16 cellular contexts compared by ENCODE assay signal in the genomic region with DNA sequence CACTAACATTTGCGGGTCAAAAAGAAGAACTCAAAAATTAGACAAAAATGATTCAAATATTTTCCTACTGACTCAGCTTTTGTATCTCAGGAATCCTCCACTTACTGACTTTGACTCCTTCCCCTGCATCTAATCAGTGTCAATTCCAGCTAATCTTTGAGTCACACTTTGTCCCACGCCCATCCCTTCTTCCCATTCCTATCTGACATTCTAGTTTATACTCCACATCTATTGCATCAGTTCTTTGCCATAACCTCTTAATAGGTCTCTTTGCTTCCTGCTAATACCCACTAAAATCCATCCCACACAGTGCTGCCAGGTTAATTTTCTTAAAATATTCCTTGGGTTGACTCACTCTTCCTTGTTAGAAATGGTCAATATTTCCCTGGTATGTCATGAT. TPM values are rescaled to one million over a fixed set of nuclear protein-coding genes. Genes with fewer than 3 reads are reported as not detected.
DNase-seq lines count a peak whose midpoint lies in the region; ATAC-seq and TF ChIP-seq lines count a peak whose summit lies in the region.
"Had no signal": no experiment of that assay in that cellular context is flagged by ENCODE, and none has a peak within 500 bp of the region (broad histone marks: within the 10 kb centered on the region; RNA-seq: fewer than 3 reads in every experiment).

No MANE protein-coding gene starts in this region.

- no peak overlapping the region for H2AFZ ChIP-seq in osteoblast (ENCODE audit: low read length)

- CTCF ChIA-PET in RWPE1 (lab: Yijun Ruan, JAX) = no interaction called here

- intact Hi-C loops in aorta (cut with DNase I) = no loop called here

- no peaks in the 10 kb centered on the region for H3K79me2 ChIP-seq in osteoblast (ENCODE audit: insufficient read depth, low read length)

- H3K4me1 ChIP-seq in osteoblast (ENCODE audit: insufficient read depth, low read length) = peaks cover 13% of the 10 kb centered on the region
- H3K4me1 ChIP-seq in aorta (ENCODE audit: control insufficient read depth in 1 of 2, insufficient read depth in 2 of 2, low read length in 2 of 2) = no peaks in the 10 kb centered on the region
- H3K4me1 ChIP-seq: pancreas, suprapubic skin had no signal

- POLR2A ChIA-PET in RWPE1 (lab: Yijun Ruan, JAX; ENCODE audit: low non-redundant PET) = no interaction called here
- POLR2A ChIA-PET in naive thymus-derived CD8-positive, alpha-beta T cell (lab: Charles Lee) = no interaction called here

- 76 to 80% methylated on average over 2 of the region's 2 CpGs for WGBS in aorta, 2 donors

- H3K4me1 Mint-ChIP-seq in naive thymus-derived CD8-positive, alpha-beta T cell = no peaks in the 10 kb centered on the region
- H3K4me1 Mint-ChIP-seq: activated CD4-positive, alpha-beta T cell treated with anti-CD3 and anti-CD28 coated beads, Interleukin-2, amount 10 ng/mL, durations not matched to agents 24 days and 14 days had no signal

- H3K27ac Mint-ChIP-seq in naive thymus-derived CD8-positive, alpha-beta T cell = no peak overlapping the region
- H3K27ac Mint-ChIP-seq: activated CD4-positive, alpha-beta T cell treated with anti-CD3 and anti-CD28 coated beads, Interleukin-2, amount 10 ng/mL, durations not matched to agents 24 days and 14 days; effector memory CD8-positive, alpha-beta T cell had no signal

- H3K27me3 Mint-ChIP-seq in naive thymus-derived CD8-positive, alpha-beta T cell = peaks cover 15 to 46% (median 22%) of the 10 kb centered on the region in 5 donors

- no peak for ATAC-seq in naive thymus-derived CD8-positive, alpha-beta T cell
- no peak for ATAC-seq in aorta (ENCODE audit: low FRiP score)
- ATAC-seq: effector memory CD8-positive, alpha-beta T cell; pancreas had no signal

- H3K36me3 ChIP-seq in osteoblast (ENCODE audit: insufficient read depth, low read length) (no peaks in the 10 kb centered on the region), aorta (ENCODE audit: control insufficient read depth in 1 of 2, insufficient read depth in 2 of 2, low read length in 1 of 2) (no peaks in the 10 kb centered on the region)
- H3K36me3 ChIP-seq: pancreas, suprapubic skin had no signal

- no peaks in the 10 kb centered on the region for H3K36me3 Mint-ChIP-seq in naive thymus-derived CD8-positive, alpha-beta T cell

- H3K4me3 ChIP-seq in osteoblast (ENCODE audit: insufficient read depth, low read length) = no peak overlapping the region
- no peak overlapping the region for H3K4me3 ChIP-seq in aorta (ENCODE audit: low read length in 2 of 2)
- H3K4me3 ChIP-seq: pancreas, suprapubic skin had no signal

- no peak overlapping the region for H3K27ac ChIP-seq in RWPE1
- peak overlapping the region; percentile 78 for H3K27ac ChIP-seq in osteoblast (ENCODE audit: low read depth, low read length)
- H3K27ac ChIP-seq in aorta (ENCODE audit: low read depth in 1 of 2, low read length in 2 of 2) = no peak overlapping the region
- H3K27ac ChIP-seq: pancreas, suprapubic skin had no signal

- H3K9me3 Mint-ChIP-seq in naive thymus-derived CD8-positive, alpha-beta T cell = peaks cover 0 to 9% (median 2%) of the 10 kb centered on the region in 9 donors
- H3K9me3 Mint-ChIP-seq: activated CD4-positive, alpha-beta T cell treated with anti-CD3 and anti-CD28 coated beads, Interleukin-2, amount 10 ng/mL, durations not matched to agents 24 days and 14 days; effector memory CD8-positive, alpha-beta T cell had no signal

- peak; percentile 95 for DNase-seq in EH (ENCODE audit: low read depth)
- peak; percentile 92 for DNase-seq in RWPE1 (ENCODE audit: low spot score)
- peak; percentile 22 for DNase-seq in epidermal melanocyte (ENCODE audit: insufficient read length, low spot score)
- peak; percentile 90 for DNase-seq in osteoblast (ENCODE audit: insufficient read length, low spot score, missing footprints)
- no peak for DNase-seq in occipital lobe (lab: John Stamatoyannopoulos, UW)
- no peak for DNase-seq in naive thymus-derived CD8-positive, alpha-beta T cell
- no peak for DNase-seq in aorta
- DNase-seq in DMS 273 (lab: John Stamatoyannopoulos, UW; ENCODE audit: unreplicated experiment) = no peak
- DNase-seq: activated CD4-positive, alpha-beta T cell treated with anti-CD3 and anti-CD28 coated beads, Interleukin-2, amount 10 ng/mL, durations not matched to agents 24 days and 14 days; activated naive CD4-positive, alpha-beta T cell treated with Interleukin-2 at 50 U/mL for 16 hours; DMS53; effector memory CD8-positive, alpha-beta T cell; KG1; pancreas; SHP77 treated with DMSO at 0.1 percent for 48 hours had no signal

- H3K27me3 ChIP-seq in osteoblast (ENCODE audit: insufficient read depth, low read length) = no peaks in the 10 kb centered on the region
- H3K27me3 ChIP-seq in aorta (ENCODE audit: control insufficient read depth in 1 of 2, insufficient read depth in 2 of 2, low read length in 1 of 2) = no peaks in the 10 kb centered on the region
- H3K27me3 ChIP-seq: pancreas, suprapubic skin had no signal

- H3K4me2 ChIP-seq in osteoblast (ENCODE audit: insufficient read depth, low read length) = peak overlapping the region; percentile 69

- H4K20me1 ChIP-seq in osteoblast (ENCODE audit: insufficient read depth, low read length) = no peaks in the 10 kb centered on the region

- H3K4me3 Mint-ChIP-seq in naive thymus-derived CD8-positive, alpha-beta T cell = no peak overlapping the region
- H3K4me3 Mint-ChIP-seq: activated CD4-positive, alpha-beta T cell treated with anti-CD3 and anti-CD28 coated beads, Interleukin-2, amount 10 ng/mL, durations not matched to agents 24 days and 14 days; effector memory CD8-positive, alpha-beta T cell had no signal

- H3K9me3 ChIP-seq in osteoblast (ENCODE audit: low read depth, low read length) = no peaks in the 10 kb centered on the region
- H3K9me3 ChIP-seq in aorta (ENCODE audit: control insufficient read depth, low read length) = peaks cover 1% of the 10 kb centered on the region
- H3K9me3 ChIP-seq: pancreas, suprapubic skin had no signal

- TF ChIP-seq CTCF in RWPE1 (conservative IDR thresholded peaks at IDR 0.05; ENCODE audit: low read depth) (no peak), osteoblast (IDR thresholded peaks at IDR 0.05; ENCODE audit: extremely low read depth, low read depth, low read length) (no peak)

RNA-seq across cellular contexts. Expression of a gene that starts 19.1 kb away (rescaled TPM):
- total RNA-seq in osteoblast (9.8 and 11.8 TPM in 2 replicates), occipital lobe (44.3 TPM), aorta (1 to 10 TPM; 6.7 to 8.9 TPM)
- total RNA-seq in naive thymus-derived CD8-positive, alpha-beta T cell = 1 to 10 TPM; 8.8 to 9.2 TPM
- polyA plus RNA-seq in naive thymus-derived CD8-positive, alpha-beta T cell = 1 to 10 TPM in 2 of 3 donors, under 1 TPM in 1; 0.97 to 2.8 (median 2.1) TPM
- polyA plus RNA-seq in aorta = 1 to 10 TPM; 4.1 to 8.2 TPM

Comparison
In these comparisons a context has a peak if more than half of its experiments do, and no peak if none do; other contexts are left out.
1. DNase-seq: peak in EH (single experiment), RWPE1 (single experiment), epidermal melanocyte (single experiment) and osteoblast (single experiment); none in occipital lobe (single experiment), naive thymus-derived CD8-positive, alpha-beta T cell (0 of 10), aorta (0 of 2) and DMS 273 (single experiment).